8 cellular contexts compared by ENCODE assay signal in the genomic region with DNA sequence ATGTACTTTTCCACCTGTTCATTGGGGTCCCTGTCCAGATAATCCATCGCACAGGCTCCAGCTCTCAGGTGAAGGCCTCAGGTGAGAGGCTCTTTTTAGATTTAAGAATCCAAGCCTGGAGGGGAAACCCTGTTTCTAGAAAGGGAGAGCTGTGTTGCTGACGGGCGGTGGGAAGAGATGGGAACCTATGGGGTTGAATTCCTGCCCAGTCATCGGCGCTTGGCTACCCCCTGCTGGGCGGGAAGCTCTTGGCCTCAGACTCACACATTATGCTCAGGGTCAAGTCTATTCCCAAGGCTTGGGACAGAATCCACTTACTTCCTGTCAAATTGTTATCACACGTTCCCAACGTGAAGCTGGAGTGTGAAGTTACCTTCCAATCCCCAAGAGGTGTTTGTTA.
A peak's percentile ranks its signal among the peaks of the same experiment; 100 is the strongest.
DNase-seq lines count a peak whose midpoint lies in the region; ATAC-seq and TF ChIP-seq lines count a peak whose summit lies in the region.

No MANE protein-coding gene starts in this region.

- TF ChIP-seq POLR2A in testis (IDR thresholded peaks at IDR 0.05) = no peak

- H3K9me3 ChIP-seq in left ventricle myocardium inferior (replicated peaks) (peaks cover 15% of the 10 kb centered on the region), testis (no peaks in the 10 kb centered on the region)

- no peak overlapping the region for H3K27ac ChIP-seq in left ventricle myocardium inferior (replicated peaks)
- H3K27ac ChIP-seq in testis = no peak overlapping the region

- peak; percentile 17 for DNase-seq in SIG-M5 treated with dmso at 0.1 percent for 504 hours (lab: John Stamatoyannopoulos, UW; ENCODE audit: unreplicated experiment)
- DNase-seq in SIG-M5 (lab: John Stamatoyannopoulos, UW) = no peak
- peak; percentile 74 for DNase-seq in SHP77 treated with DMSO at 0.1 percent for 48 hours (lab: John Stamatoyannopoulos, UW)
- no peak for DNase-seq in left ventricle myocardium inferior
- peak; percentile 80 for DNase-seq in testis
- DNase-seq in NCI-H2107 (lab: John Stamatoyannopoulos, UW) = no peak

- 40 to 41% methylated on average over 8 of the region's 8 CpGs for WGBS in testis, 2 donors

- H3K27me3 ChIP-seq in left ventricle myocardium inferior (ENCODE audit: low read depth) (peaks cover 13% of the 10 kb centered on the region), testis (no peaks in the 10 kb centered on the region)

- TF ChIP-seq CTCF in left ventricle myocardium inferior (IDR thresholded peaks at IDR 0.05; ENCODE audit: borderline replicate concordance) (peak; percentile 29), testis (IDR thresholded peaks at IDR 0.05) (peak in 2 of 3 experiments; percentile 24 to 44)

- ATAC-seq in GM21447 (IDR thresholded peaks at IDR 0.05; ENCODE audit: unreplicated experiment) = no peak
- no peak for ATAC-seq in HG02798 (IDR thresholded peaks at IDR 0.05; ENCODE audit: poor library complexity, unreplicated experiment)

- H3K4me1 ChIP-seq in left ventricle myocardium inferior = no peaks in the 10 kb centered on the region
- H3K4me1 ChIP-seq in testis = no peaks in the 10 kb centered on the region

- no peaks in the 10 kb centered on the region for H3K36me3 ChIP-seq in left ventricle myocardium inferior
- H3K36me3 ChIP-seq in testis (ENCODE audit: low read depth, missing control alignments) = no peaks in the 10 kb centered on the region

- intact Hi-C loops in left ventricle myocardium inferior (cut with micrococcal nuclease) (no loop called here), testis (cut with DNase I; ENCODE audit: low total_unique reads) (no loop called here)

- H3K4me3 ChIP-seq in left ventricle myocardium inferior = no peak overlapping the region
- H3K4me3 ChIP-seq in testis = no peak overlapping the region

Comparison
In these comparisons a context has a peak if more than half of its experiments do, and no peak if none do; other contexts are left out.
1. DNase-seq: peak in SIG-M5 treated with dmso at 0.1 percent for 504 hours (single experiment), SHP77 treated with DMSO at 0.1 percent for 48 hours (single experiment) and testis (single experiment); none in SIG-M5 (single experiment), left ventricle myocardium inferior (single experiment) and NCI-H2107 (single experiment).